Comparison of ENCODE assay signal across 2 cellular contexts in genomic region chr2:128408349-128409305, GRCh38.
TF ChIP-seq lines count a peak whose summit lies in the region.

No MANE protein-coding gene starts in this region.

TF ChIP-seq in IMR-90, 13 proteins besides CTCF, POLR2A, EP300 and RAD21:
- TF ChIP-seq RCOR1 (IDR thresholded peaks at IDR 0.05; ENCODE audit: insufficient replicate concordance, low read length) (no peak), MXI1 (IDR thresholded peaks at IDR 0.05; ENCODE audit: borderline replicate concordance, low read depth, low read length) (no peak), CHD1 (IDR thresholded peaks at IDR 0.05; ENCODE audit: low read depth, low read length) (no peak), MAFK (IDR thresholded peaks at IDR 0.05; ENCODE audit: low read depth, low read length) (no peak), FOS (IDR thresholded peaks at IDR 0.05; ENCODE audit: low read depth, low read length) (0 out of 2 replicates have a peak, but pooled peaks have one; percentile 19), RFX5 (IDR thresholded peaks at IDR 0.05; ENCODE audit: low read depth, low read length) (no peak), CEBPB (IDR thresholded peaks at IDR 0.05; ENCODE audit: low read depth, low read length) (peak; percentile 24; the same call in 1 of the 2 replicates), ELK1 (IDR thresholded peaks at IDR 0.05; ENCODE audit: borderline replicate concordance, low read depth, low read length) (no peak), NFE2L2 (IDR thresholded peaks at IDR 0.05; ENCODE audit: low read depth, low read length) (no peak)

TF ChIP-seq in H1, 55 proteins besides CTCF, POLR2A, EP300 and RAD21:
- TF ChIP-seq USF2 (IDR thresholded peaks at IDR 0.05; ENCODE audit: low read length) (no peak), YY1 (IDR thresholded peaks at IDR 0.05; ENCODE audit: low read depth, low read length) (no peak), MAX (IDR thresholded peaks at IDR 0.05) (peak; percentile 48; the same call in 1 of the 2 replicates), SP2 (IDR thresholded peaks at IDR 0.05; ENCODE audit: low read length) (no peak), RXRA (IDR thresholded peaks at IDR 0.05; ENCODE audit: insufficient read depth, low read depth, low read length) (no peak), SUZ12 (IDR thresholded peaks at IDR 0.05; ENCODE audit: low read length) (no peak), E2F6 (IDR thresholded peaks at IDR 0.05) (peak; percentile 30; the same call in 1 of the 2 replicates)
TF ChIP-seq in H1: peak in this region for 2.
